In the genomic region with DNA sequence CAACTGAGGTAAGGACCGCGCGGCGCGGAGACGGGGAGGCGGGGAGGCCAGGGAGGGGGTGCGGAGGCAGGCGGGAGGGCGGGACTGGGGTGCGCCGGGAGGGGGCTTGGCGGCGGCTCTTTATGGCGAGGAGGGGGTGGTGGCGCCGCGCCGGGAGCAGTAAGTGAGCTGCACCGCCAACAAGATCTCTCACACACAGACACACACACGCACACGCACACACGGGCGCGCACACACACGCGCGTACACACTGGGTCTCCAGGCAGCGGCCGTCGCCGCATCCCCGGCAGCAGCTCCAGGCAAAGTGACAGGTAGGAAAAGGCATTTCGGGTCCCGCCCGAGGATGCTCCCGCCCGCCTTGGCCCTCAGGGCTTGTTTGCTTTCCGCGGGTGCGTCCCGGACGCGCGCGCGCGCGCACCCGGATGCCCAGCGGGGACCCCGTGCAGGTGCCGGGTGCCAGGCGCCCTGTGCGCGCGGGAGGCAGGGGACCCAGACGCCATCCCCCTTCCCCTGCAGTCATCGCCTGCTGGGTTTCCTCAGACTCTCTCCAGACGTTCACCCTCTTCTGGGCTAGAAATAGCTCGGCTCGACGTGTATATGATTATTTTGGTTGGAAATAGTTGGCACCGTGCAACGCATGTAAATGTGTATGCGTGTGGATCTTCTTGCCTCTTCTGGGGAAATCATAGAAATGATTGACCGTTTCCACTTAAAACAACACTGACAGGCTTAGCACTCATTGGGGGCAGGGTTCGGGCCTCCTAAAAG, we compare ENCODE assay signal across 8 cellular contexts. TPM values are rescaled to one million over a fixed set of nuclear protein-coding genes. Genes with fewer than 3 reads are reported as not detected.
DNase-seq lines count a peak whose midpoint lies in the region; ATAC-seq and TF ChIP-seq lines count a peak whose summit lies in the region.

Gene PLCB4, plus strand, starts transcription at position 192 of the 768 bp plus-strand sequence. CDS start 238,728 bp downstream, outside the sequence.

- H3K4me3 ChIP-seq in body of pancreas (peak within 1 kb of the TSS; percentile 46 to 51), iPS-11a (ENCODE audit: low read depth, low read length) (peak within 1 kb of the TSS; percentile 84), skeletal muscle cell (ENCODE audit: low read depth, low read length) (peak within 1 kb of the TSS; percentile 71)

- no peaks in the 10 kb centered on the region for H3K9me3 ChIP-seq in body of pancreas

- DNase-seq in ELF-1 (ENCODE audit: low read depth, low spot score) (peak; percentile 68), NCI-H2171 treated with DMSO at 0.1 percent for 48 hours (lab: John Stamatoyannopoulos, UW) (peak; percentile 92), body of pancreas (peak; percentile 17 to 38 (median 22)), skeletal muscle cell (ENCODE audit: low read depth) (no peak), activated gamma-delta T cell treated with Interleukin-2 at 50 U/mL for 16 hours (no peak), GF-D8 (lab: John Stamatoyannopoulos, UW) (no peak)
- no peak for DNase-seq in activated CD4-positive, alpha-beta T cell treated with anti-CD3 and anti-CD28 coated beads for 1 hour

- WGBS in body of pancreas, 2 donors, result 2 to 9% methylated on average over 9 to 50 of the region's 68 CpGs

- H3K4me1 ChIP-seq in body of pancreas, result peaks cover 15% of the 10 kb centered on the region

- peak in 1 of 3 donors; percentile 16 for TF ChIP-seq POLR2A in body of pancreas (IDR thresholded peaks at IDR 0.05)

- H3K27ac ChIP-seq in body of pancreas, result peak within 1 kb of the TSS in 2 of 4 donors; percentile 15 to 17

- TF ChIP-seq CTCF in body of pancreas (IDR thresholded peaks at IDR 0.05), result no peak

- ATAC-seq in body of pancreas, result peak; percentile 27

- no peaks in the 10 kb centered on the region for H3K36me3 ChIP-seq in body of pancreas (replicated peaks in 1 of 2; ENCODE audit: insufficient read depth in 1 of 2, low read depth in 2 of 2)

- peaks cover 0 to 9% of the 10 kb centered on the region in 2 donors for H3K27me3 ChIP-seq in body of pancreas

- intact Hi-C loops in body of pancreas (cut with DNase I), result no loop called here

RNA-seq across cellular contexts. Expression of gene PLCB4, which starts in this region (rescaled TPM):
- total RNA-seq in body of pancreas, result 1 to 10 TPM; 1.3 to 3.4 TPM

Comparison
In these comparisons a context has a peak if more than half of its experiments do, and no peak if none do; other contexts are left out.
1. DNase-seq: peak in ELF-1 (single experiment), NCI-H2171 treated with DMSO at 0.1 percent for 48 hours (single experiment) and body of pancreas (4 of 4); none in skeletal muscle cell (single experiment), activated gamma-delta T cell treated with Interleukin-2 at 50 U/mL for 16 hours (single experiment), GF-D8 (single experiment) and activated CD4-positive, alpha-beta T cell treated with anti-CD3 and anti-CD28 coated beads for 1 hour (single experiment).
2. Peak in every context shown above with its lines, with median percentiles within 50 percentile points of each other: H3K4me3 ChIP-seq.